ENCODE assay signal across 26 cellular contexts in genomic region chr3:18586076-18586475, GRCh38.
A peak's percentile ranks its signal among the peaks of the same experiment; 100 is the strongest.
DNase-seq lines count a peak whose midpoint lies in the region; ATAC-seq, FAIRE-seq and TF ChIP-seq lines count a peak whose summit lies in the region.
"Had no signal": no experiment of that assay in that cellular context is flagged by ENCODE, and none has a peak within 500 bp of the region (broad histone marks: within the 10 kb centered on the region; RNA-seq: fewer than 3 reads in every experiment).

No MANE protein-coding gene starts in this region.

- H3K36me3 ChIP-seq in breast epithelium (no peaks in the 10 kb centered on the region), Loucy (ENCODE audit: insufficient read depth, low read length) (no peaks in the 10 kb centered on the region), bronchial epithelial cell (ENCODE audit: control insufficient read depth, insufficient read depth, low read length) (no peaks in the 10 kb centered on the region)

- peaks cover 7% of the 10 kb centered on the region for H3K9me3 Mint-ChIP-seq in MCF 10A (ENCODE audit: unreplicated experiment)

- BruUV-seq in MCF 10A (replicated peaks; lab: Mats Ljungman, UMichigan): no TSS peak

- FAIRE-seq in bronchial epithelial cell (lab: Jason Lieb, UNC): no peak
- FAIRE-seq: A549, GM18507 had no signal

- H3K9me2 ChIP-seq in Loucy (replicated peaks; ENCODE audit: low read depth, low read length): no peaks in the 10 kb centered on the region

- TF ChIP-seq CTCF in MCF 10A (IDR thresholded peaks at IDR 0.05; ENCODE audit: unreplicated experiment) (no peak), breast epithelium (IDR thresholded peaks at IDR 0.05) (no peak), Loucy (conservative IDR thresholded peaks at IDR 0.05; ENCODE audit: low read length) (no peak), bronchial epithelial cell (IDR thresholded peaks at IDR 0.05; ENCODE audit: insufficient read depth, low read length, severe bottlenecking) (no peak)

- no peaks in the 10 kb centered on the region for H3K27me3 ChIP-seq in breast epithelium
- H3K27me3 ChIP-seq in Loucy (ENCODE audit: insufficient read depth, low read length, poor library complexity, severe bottlenecking): no peaks in the 10 kb centered on the region
- no peaks in the 10 kb centered on the region for H3K27me3 ChIP-seq in bronchial epithelial cell (ENCODE audit: control insufficient read depth, insufficient read depth, low read length)

- H3F3A ChIP-seq in Loucy (ENCODE audit: low read depth): peaks cover 9% of the 10 kb centered on the region

- peak overlapping the region; percentile 44 for H2AFZ ChIP-seq in Loucy (ENCODE audit: low read length)

- no peak overlapping the region for H3K4me3 Mint-ChIP-seq in MCF 10A (ENCODE audit: unreplicated experiment)
- H3K4me3 Mint-ChIP-seq: CD4-positive, alpha-beta memory T cell; H9; HFFc6 had no signal

- no peak overlapping the region for H3K27ac ChIP-seq in breast epithelium
- H3K27ac ChIP-seq: A549, SK-N-MC had no signal

- H3K9me3 ChIP-seq in breast epithelium (no peaks in the 10 kb centered on the region), Loucy (ENCODE audit: insufficient read depth, low read depth, low read length) (0 out of 2 replicates have a peak, but pooled peaks cover 6% of the 10 kb centered on the region)
- H3K9me3 ChIP-seq: A549 had no signal

- no peaks in the 10 kb centered on the region for H3K4me1 Mint-ChIP-seq in MCF 10A (ENCODE audit: insufficient read depth, unreplicated experiment)

- no peaks in the 10 kb centered on the region for H3K36me3 Mint-ChIP-seq in MCF 10A (ENCODE audit: insufficient read depth, unreplicated experiment)

- no peak for TF ChIP-seq POLR2A in breast epithelium (IDR thresholded peaks at IDR 0.05)

- DNase-seq in MCF 10A (ENCODE audit: unreplicated experiment) (peak; percentile 25), breast epithelium (ENCODE audit: low spot score in 2 of 2) (no peak), bronchial epithelial cell (ENCODE audit: low read depth) (peak; percentile 51), Right ventricle myocardium superior (no peak), DMS153 (lab: John Stamatoyannopoulos, UW) (no peak)
- DNase-seq: C1 segment of cervical spinal cord; CD4-positive, alpha-beta memory T cell; COR-L47; DMS79 treated with DMSO at 0.1 percent for 48 hours; H9; HFFc6; IMR-90; KG1; NCI-H1092; NCI-H1417 treated with DMSO at 0.1 percent for 48 hours; NCI-H1694 treated with DMSO at 0.1 percent for 48 hours; NCI-H2171 treated with DMSO at 0.1 percent for 48 hours; NCI-H446; NCI-H524 treated with DMSO at 0.1 percent for 48 hours; SIG-M5 had no signal

- H3K4me3 ChIP-seq in breast epithelium (no peak overlapping the region), Loucy (ENCODE audit: low read length, poor library complexity, severe bottlenecking) (peak overlapping the region; percentile 32), bronchial epithelial cell (ENCODE audit: low read depth, low read length) (no peak overlapping the region)
- H3K4me3 ChIP-seq: A549, SK-N-MC had no signal

- H3K4me1 ChIP-seq in breast epithelium (no peaks in the 10 kb centered on the region), Loucy (ENCODE audit: insufficient read depth, low read length, poor library complexity, severe bottlenecking) (peaks cover 38% of the 10 kb centered on the region)
- H3K4me1 ChIP-seq: A549 had no signal

- intact Hi-C loops in MCF 10A (cut with micrococcal nuclease) (no loop called here), breast epithelium (cut with DNase I; ENCODE audit: low total_unique reads) (no loop called here), Right ventricle myocardium superior (cut with DNase I) (no loop called here)

- POLR2A ChIA-PET in MCF 10A (lab: Yijun Ruan, JAX): interaction anchor here (0.7 kb wide), 1 partner anchor 194 kb away, joined by 3 read pairs; no protein-coding TSS in a partner anchor

- H3K79me2 ChIP-seq in Loucy (ENCODE audit: insufficient read depth, low read length): no peaks in the 10 kb centered on the region

- no peak overlapping the region for H3K27ac Mint-ChIP-seq in MCF 10A (ENCODE audit: low read depth, unreplicated experiment)
- H3K27ac Mint-ChIP-seq: CD4-positive, alpha-beta memory T cell; H9; HFFc6 had no signal

- CTCF ChIA-PET in MCF 10A (lab: Yijun Ruan, JAX): no interaction called here

- no peaks in the 10 kb centered on the region for H4K20me1 ChIP-seq in Loucy (ENCODE audit: insufficient read depth, low read length, poor library complexity, severe bottlenecking)

- H3K4me2 ChIP-seq in Loucy (ENCODE audit: low read depth, low read length, poor library complexity, severe bottlenecking): peak overlapping the region; percentile 59
- H3K4me2 ChIP-seq: A549 had no signal

- peak overlapping the region; percentile 47 for H3K9ac ChIP-seq in Loucy (ENCODE audit: low read depth, low read length, poor library complexity, severe bottlenecking)

- H3K27me3 Mint-ChIP-seq in MCF 10A (ENCODE audit: insufficient read depth, unreplicated experiment): no peaks in the 10 kb centered on the region
- H3K27me3 Mint-ChIP-seq: CD4-positive, alpha-beta memory T cell had no signal

- ATAC-seq in GM19463 (IDR thresholded peaks at IDR 0.05; ENCODE audit: unreplicated experiment): no peak
- ATAC-seq in Right ventricle myocardium superior (ENCODE audit: poor library complexity): no peak
- ATAC-seq: A549, Panc1 had no signal

Comparison
In these comparisons a context has a peak if more than half of its experiments do, and no peak if none do; other contexts are left out.
1. DNase-seq: peak in MCF 10A (single experiment) and bronchial epithelial cell (single experiment); none in breast epithelium (0 of 2), Right ventricle myocardium superior (single experiment) and DMS153 (single experiment).